ENCODE assay signal across 8 cellular contexts in the genomic region with DNA sequence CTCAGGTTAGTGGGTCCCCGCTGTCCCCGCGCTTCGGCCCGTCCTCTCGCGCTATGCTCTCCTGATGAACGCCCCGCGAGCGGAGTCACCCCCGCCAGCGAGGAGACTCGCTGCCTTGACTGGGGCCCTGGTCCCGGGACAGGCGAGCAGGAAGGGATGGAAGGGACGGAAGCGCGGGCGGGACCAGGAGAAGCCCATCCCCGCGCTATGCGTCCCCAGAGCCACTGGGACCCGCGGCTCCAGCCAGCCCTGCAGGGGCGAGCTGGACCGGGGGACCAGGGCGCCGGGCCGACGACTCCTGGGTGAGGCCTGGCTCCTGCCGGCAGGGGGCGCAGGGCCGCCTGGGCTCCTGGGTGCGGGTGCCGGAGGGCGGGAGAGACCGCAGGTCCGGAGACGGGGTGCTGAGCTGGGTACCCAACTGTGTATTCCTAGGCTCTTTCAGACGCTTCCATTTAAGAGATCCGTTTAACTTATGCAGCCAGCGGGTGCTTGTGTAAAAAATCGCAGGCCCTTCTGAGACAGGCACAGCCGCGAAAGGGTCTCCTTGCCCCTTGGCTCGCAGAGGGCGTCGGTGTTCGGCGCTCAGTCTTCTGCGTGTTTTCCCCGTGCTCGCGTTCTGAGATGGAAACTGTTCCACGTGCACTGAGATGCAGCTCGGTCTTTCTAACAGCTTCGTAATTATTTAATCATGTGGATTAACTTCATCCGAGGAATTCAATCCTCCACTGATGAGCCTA. TPM values are rescaled to one million over a fixed set of nuclear protein-coding genes. Genes with fewer than 3 reads are reported as not detected.
A peak's percentile ranks its signal among the peaks of the same experiment; 100 is the strongest.
DNase-seq lines count a peak whose midpoint lies in the region; ATAC-seq, FAIRE-seq and TF ChIP-seq lines count a peak whose summit lies in the region.

No MANE protein-coding gene starts in this region.

- H3K4me3 ChIP-seq in endothelial cell of umbilical vein (replicated peaks in 1 of 3; ENCODE audit: insufficient read depth in 1 of 3, low read depth in 1 of 3, low read length in 3 of 3), result peak overlapping the region in 2 of 3 experiments; percentile 43 to 55

- CTCF ChIA-PET in endothelial cell of umbilical vein (lab: Charles Lee), result interaction anchor here (1.0 to 2.6 kb wide), 9 partner anchors 9 to 60 kb away, joined by 3 to 28 read pairs (median 6); no protein-coding TSS in a partner anchor

- no TSS peak for BruUV-seq in endothelial cell of umbilical vein (replicated peaks; lab: Mats Ljungman, UMichigan)

- POLR2A ChIA-PET in endothelial cell of umbilical vein (lab: Charles Lee), result interaction anchor here (1.0 kb wide), 1 partner anchor 21 kb away, joined by 3 read pairs; no protein-coding TSS in a partner anchor

- dilution Hi-C loops in endothelial cell of umbilical vein (cut with MboI; ENCODE audit: extremely low pct_ligation_motif_present, low sequenced_read_pairs), result no loop called here

- H3K27me3 ChIP-seq in endothelial cell of umbilical vein (ENCODE audit: control insufficient read depth in 2 of 2, insufficient read depth in 2 of 2, low read length in 2 of 2), result peaks cover under 1 to 2% of the 10 kb centered on the region in 2 experiments

- H3K27ac ChIP-seq in endothelial cell of umbilical vein (ENCODE audit: insufficient read depth, low read depth, low read length), result no peak overlapping the region

- no peaks in the 10 kb centered on the region for H3K9me3 ChIP-seq in endothelial cell of umbilical vein (replicated peaks; ENCODE audit: control insufficient read depth, insufficient read depth, low read length)

- no peak overlapping the region for H3K9ac ChIP-seq in endothelial cell of umbilical vein (replicated peaks; ENCODE audit: extremely low read depth, insufficient read depth, low read length)

- peak; percentile 97 for DNase-seq in 8988T
- peak; percentile 74 for DNase-seq in NCI-H526 treated with DMSO at 0.1 percent for 48 hours (lab: John Stamatoyannopoulos, UW)
- peak; percentile 77 for DNase-seq in activated T-cell treated with anti-CD3 and anti-CD28 coated beads for 1 hour (ENCODE audit: low read depth)
- DNase-seq in endothelial cell of umbilical vein (ENCODE audit: low read depth, low spot score), result peak; percentile 56
- peak; percentile 88 for DNase-seq in midbrain (lab: John Stamatoyannopoulos, UW)
- DNase-seq in stimulated activated CD8-positive, alpha-beta memory T cell treated with anti-CD3 and anti-CD28 coated beads, Interleukin-15, amount 100 ng/mL, for 4 hours (ENCODE audit: low read depth in 2 of 2), result peak; percentile 44 to 49

- TF ChIP-seq CTCF in endothelial cell of umbilical vein (IDR thresholded peaks at IDR 0.05; ENCODE audit: extremely low read depth in 1 of 2, insufficient read depth in 1 of 2, low read depth in 1 of 2, low read length in 2 of 2), result peak; percentile 93 to 94

- H3K4me2 ChIP-seq in endothelial cell of umbilical vein (ENCODE audit: insufficient read depth, low read length), result peak overlapping the region; percentile 83

- peak; percentile 24 for FAIRE-seq in endothelial cell of umbilical vein (lab: Jason Lieb, UNC)

- H3K79me2 ChIP-seq in endothelial cell of umbilical vein (ENCODE audit: control insufficient read depth, insufficient read depth, low read length), result peaks cover 4% of the 10 kb centered on the region

- no peaks in the 10 kb centered on the region for H3K36me3 ChIP-seq in endothelial cell of umbilical vein (ENCODE audit: control insufficient read depth in 2 of 2, extremely low read depth in 1 of 2, insufficient read depth in 2 of 2, low read length in 2 of 2)

- TF ChIP-seq POLR2A in endothelial cell of umbilical vein (IDR thresholded peaks at IDR 0.05; ENCODE audit: low read depth, low read length), result no peak

- peaks cover 3% of the 10 kb centered on the region for H3K4me1 ChIP-seq in endothelial cell of umbilical vein (ENCODE audit: control insufficient read depth, extremely low read depth, insufficient read depth, low read length)

- intact Hi-C loops in endothelial cell of umbilical vein (cut with micrococcal nuclease), result no loop called here

- ATAC-seq in GM18502 (IDR thresholded peaks at IDR 0.05; ENCODE audit: poor library complexity, unreplicated experiment), result peak; percentile 94
- peak; percentile 67 for ATAC-seq in HG03025 (IDR thresholded peaks at IDR 0.05; ENCODE audit: low FRiP score, unreplicated experiment)

- H2AFZ ChIP-seq in endothelial cell of umbilical vein (ENCODE audit: low read depth, low read length), result peak overlapping the region; percentile 90

- H4K20me1 ChIP-seq in endothelial cell of umbilical vein (replicated peaks; ENCODE audit: control insufficient read depth, extremely low read depth, insufficient read depth, low read length), result no peaks in the 10 kb centered on the region

- H3K9me1 ChIP-seq in endothelial cell of umbilical vein (replicated peaks; ENCODE audit: control insufficient read depth, extremely low read depth, insufficient read depth, low read length), result no peaks in the 10 kb centered on the region

TF ChIP-seq in endothelial cell of umbilical vein, 7 proteins besides CTCF, POLR2A, EP300 and RAD21:
- TF ChIP-seq FOS (IDR thresholded peaks at IDR 0.05; ENCODE audit: borderline replicate concordance, insufficient read depth, low read length) (no peak), MYC (IDR thresholded peaks at IDR 0.05; ENCODE audit: low read depth, low read length) (no peak), GATA2 (IDR thresholded peaks at IDR 0.05; ENCODE audit: insufficient read depth, insufficient read length, low read depth, low read length) (no peak), POLR2AphosphoS5 (IDR thresholded peaks at IDR 0.05; ENCODE audit: insufficient read depth, low read depth, low read length) (no peak), JUN (IDR thresholded peaks at IDR 0.05; ENCODE audit: borderline replicate concordance, insufficient read depth, insufficient read length, low read depth) (no peak), EZH2 (IDR thresholded peaks at IDR 0.05; ENCODE audit: borderline replicate concordance, low read depth, low read length, severe bottlenecking) (no peak)
- TF ChIP-seq, protein P1, sequence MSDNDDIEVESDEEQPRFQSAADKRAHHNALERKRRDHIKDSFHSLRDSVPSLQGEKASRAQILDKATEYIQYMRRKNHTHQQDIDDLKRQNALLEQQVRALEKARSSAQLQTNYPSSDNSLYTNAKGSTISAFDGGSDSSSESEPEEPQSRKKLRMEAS (IDR thresholded peaks at IDR 0.05; ENCODE audit: insufficient read depth, insufficient read length), result no peak

RNA-seq across cellular contexts. Expression of a gene that starts 0.6 kb away (rescaled TPM):
- total RNA-seq in endothelial cell of umbilical vein, result 0.35 and 0.67 TPM in 2 replicates
- polyA plus RNA-seq in endothelial cell of umbilical vein, result 0.03 and 0.07 TPM in 2 replicates
- 0.03 and 0.06 TPM in 2 replicates for polyA plus RNA-seq in endothelial cell of umbilical vein (2011; cell fraction: cytosol; rRNA removed)
- polyA plus RNA-seq in endothelial cell of umbilical vein (2011; cell fraction: nucleus; rRNA removed), result 1.1 and 1.9 TPM in 2 replicates
- polyA plus RNA-seq in endothelial cell of umbilical vein (2012), result 0.04 and 0.30 TPM in 2 replicates
- 0.66 TPM in 1 of 2 replicates, not detected in the other for polyA minus RNA-seq in endothelial cell of umbilical vein
- polyA minus RNA-seq in endothelial cell of umbilical vein (2011; cell fraction: cytosol; rRNA and poly(A)+ RNA removed), result not detected
- 0.72 and 1.0 TPM in 2 replicates for polyA minus RNA-seq in endothelial cell of umbilical vein (2011; cell fraction: nucleus; rRNA and poly(A)+ RNA removed)

RNA-seq across cellular contexts. Expression of a gene that starts 6.1 kb away (rescaled TPM):
- total RNA-seq in endothelial cell of umbilical vein, result 4.9 and 5.2 TPM in 2 replicates
- polyA plus RNA-seq in endothelial cell of umbilical vein, result 1.7 and 2.3 TPM in 2 replicates
- polyA plus RNA-seq in endothelial cell of umbilical vein (2011; cell fraction: cytosol; rRNA removed), result 1.2 and 1.4 TPM in 2 replicates
- 1.1 and 1.3 TPM in 2 replicates for polyA plus RNA-seq in endothelial cell of umbilical vein (2011; cell fraction: nucleus; rRNA removed)
- 3.3 and 3.6 TPM in 2 replicates for polyA plus RNA-seq in endothelial cell of umbilical vein (2012)
- polyA minus RNA-seq in endothelial cell of umbilical vein, result 3.5 and 3.8 TPM in 2 replicates
- 2.2 TPM for polyA minus RNA-seq in endothelial cell of umbilical vein (2011; cell fraction: cytosol; rRNA and poly(A)+ RNA removed)
- polyA minus RNA-seq in endothelial cell of umbilical vein (2011; cell fraction: nucleus; rRNA and poly(A)+ RNA removed), result 2.9 and 4.0 TPM in 2 replicates

RNA-seq across cellular contexts. Expression of a gene that starts 6.2 kb away (rescaled TPM):
- total RNA-seq in endothelial cell of umbilical vein, result 8.2 and 9.9 TPM in 2 replicates
- 2.1 and 2.7 TPM in 2 replicates for polyA plus RNA-seq in endothelial cell of umbilical vein
- 2.8 and 3.0 TPM in 2 replicates for polyA plus RNA-seq in endothelial cell of umbilical vein (2011; cell fraction: cytosol; rRNA removed)
- 3.5 and 7.1 TPM in 2 replicates for polyA plus RNA-seq in endothelial cell of umbilical vein (2011; cell fraction: nucleus; rRNA removed)
- polyA plus RNA-seq in endothelial cell of umbilical vein (2012), result 3.2 and 4.9 TPM in 2 replicates
- 3.2 and 3.4 TPM in 2 replicates for polyA minus RNA-seq in endothelial cell of umbilical vein
- 4.5 TPM for polyA minus RNA-seq in endothelial cell of umbilical vein (2011; cell fraction: cytosol; rRNA and poly(A)+ RNA removed)
- 3.7 and 5.5 TPM in 2 replicates for polyA minus RNA-seq in endothelial cell of umbilical vein (2011; cell fraction: nucleus; rRNA and poly(A)+ RNA removed)

RNA-seq across cellular contexts. Expression of a gene that starts 24.2 kb away (rescaled TPM):
- total RNA-seq in endothelial cell of umbilical vein, result not detected in 2 replicates
- 0.01 and 0.03 TPM in 2 replicates for polyA plus RNA-seq in endothelial cell of umbilical vein
- 0.03 and 0.09 TPM in 2 replicates for polyA plus RNA-seq in endothelial cell of umbilical vein (2011; cell fraction: cytosol; rRNA removed)
- polyA plus RNA-seq in endothelial cell of umbilical vein (2011; cell fraction: nucleus; rRNA removed), result 0.43 and 0.70 TPM in 2 replicates
- polyA plus RNA-seq in endothelial cell of umbilical vein (2012), result 0.11 and 0.13 TPM in 2 replicates
- 0.15 and 0.22 TPM in 2 replicates for polyA minus RNA-seq in endothelial cell of umbilical vein
- polyA minus RNA-seq in endothelial cell of umbilical vein (2011; cell fraction: cytosol; rRNA and poly(A)+ RNA removed), result not detected
- 0.38 and 0.53 TPM in 2 replicates for polyA minus RNA-seq in endothelial cell of umbilical vein (2011; cell fraction: nucleus; rRNA and poly(A)+ RNA removed)

Comparison
In these comparisons a context has a peak if more than half of its experiments do, and no peak if none do; other contexts are left out.
1. DNase-seq: peak in every context shown above with its lines; median percentile 97 in 8988T; 88 in midbrain; 77 in activated T-cell treated with anti-CD3 and anti-CD28 coated beads for 1 hour; 74 in NCI-H526 treated with DMSO at 0.1 percent for 48 hours; 56 in endothelial cell of umbilical vein; 46 in stimulated activated CD8-positive, alpha-beta memory T cell treated with anti-CD3 and anti-CD28 coated beads, Interleukin-15, amount 100 ng/mL, for 4 hours.